In genomic region chr5:81590498-81591384, GRCh38 we compare ENCODE assay signal across 17 cellular contexts.
DNase-seq lines count a peak whose midpoint lies in the region; ATAC-seq and TF ChIP-seq lines count a peak whose summit lies in the region.
"Had no signal": no experiment of that assay in that cellular context is flagged by ENCODE, and none has a peak within 500 bp of the region (broad histone marks: within the 10 kb centered on the region; RNA-seq: fewer than 3 reads in every experiment).

No MANE protein-coding gene starts in this region.

- peak overlapping the region; percentile 12 for H3K4me3 Mint-ChIP-seq in natural killer cell treated with Interleukin-12 subunit alpha and Interleukin-12 subunit beta and Interleukin-15 and Interleukin-18, amount 100 ng/mL, for 72 hours
- H3K4me3 Mint-ChIP-seq in natural killer cell: no peak overlapping the region
- no peak overlapping the region for H3K4me3 Mint-ChIP-seq in activated T-cell treated with anti-CD3 and anti-CD28 coated beads, Interleukin-2, amount 50 U/mL, for 4 hours
- no peak overlapping the region for H3K4me3 Mint-ChIP-seq in activated CD4-positive, alpha-beta memory T cell treated with anti-CD3 and anti-CD28 coated beads for 36 hours

- no peak overlapping the region for H3K27ac ChIP-seq in caudate nucleus (ENCODE audit: low read depth, low read length)
- H3K27ac ChIP-seq: GM23248, SJCRH30 had no signal

- peaks cover 18% of the 10 kb centered on the region for H3K36me3 Mint-ChIP-seq in natural killer cell treated with Interleukin-12 subunit alpha and Interleukin-12 subunit beta and Interleukin-15 and Interleukin-18, amount 100 ng/mL, for 72 hours
- H3K36me3 Mint-ChIP-seq in natural killer cell: peaks cover 8% of the 10 kb centered on the region
- H3K36me3 Mint-ChIP-seq in activated T-cell treated with anti-CD3 and anti-CD28 coated beads, Interleukin-2, amount 50 U/mL, for 4 hours (ENCODE audit: insufficient read depth): peaks cover 17% of the 10 kb centered on the region
- peaks cover 19% of the 10 kb centered on the region for H3K36me3 Mint-ChIP-seq in activated CD4-positive, alpha-beta memory T cell treated with anti-CD3 and anti-CD28 coated beads for 36 hours

- H3K9me3 Mint-ChIP-seq in natural killer cell treated with Interleukin-12 subunit alpha and Interleukin-12 subunit beta and Interleukin-15 and Interleukin-18, amount 100 ng/mL, for 72 hours: peaks cover 7% of the 10 kb centered on the region
- H3K9me3 Mint-ChIP-seq in natural killer cell: peaks cover 2 to 13% of the 10 kb centered on the region in 2 donors
- H3K9me3 Mint-ChIP-seq in activated T-cell treated with anti-CD3 and anti-CD28 coated beads, Interleukin-2, amount 50 U/mL, for 4 hours: peaks cover 15% of the 10 kb centered on the region
- H3K9me3 Mint-ChIP-seq in activated CD4-positive, alpha-beta memory T cell treated with anti-CD3 and anti-CD28 coated beads for 36 hours: peaks cover 24% of the 10 kb centered on the region

- no peak overlapping the region for H3K27ac Mint-ChIP-seq in natural killer cell treated with Interleukin-12 subunit alpha and Interleukin-12 subunit beta and Interleukin-15 and Interleukin-18, amount 100 ng/mL, for 72 hours
- H3K27ac Mint-ChIP-seq in natural killer cell: peak overlapping the region in 1 of 2 donors; percentile 46
- H3K27ac Mint-ChIP-seq in activated CD4-positive, alpha-beta memory T cell treated with anti-CD3 and anti-CD28 coated beads for 36 hours: no peak overlapping the region

- H3K27me3 Mint-ChIP-seq in natural killer cell treated with Interleukin-12 subunit alpha and Interleukin-12 subunit beta and Interleukin-15 and Interleukin-18, amount 100 ng/mL, for 72 hours: no peaks in the 10 kb centered on the region
- no peaks in the 10 kb centered on the region for H3K27me3 Mint-ChIP-seq in natural killer cell (ENCODE audit: low read depth in 2 of 2)
- no peaks in the 10 kb centered on the region for H3K27me3 Mint-ChIP-seq in activated T-cell treated with anti-CD3 and anti-CD28 coated beads, Interleukin-2, amount 50 U/mL, for 4 hours (ENCODE audit: low read depth)
- H3K27me3 Mint-ChIP-seq in activated CD4-positive, alpha-beta memory T cell treated with anti-CD3 and anti-CD28 coated beads for 36 hours: no peaks in the 10 kb centered on the region

- no peak for TF ChIP-seq CTCF in natural killer cell (IDR thresholded peaks at IDR 0.05)

- peaks cover 3 to 17% of the 10 kb centered on the region in 2 donors for H3K4me1 Mint-ChIP-seq in natural killer cell treated with Interleukin-12 subunit alpha and Interleukin-12 subunit beta and Interleukin-15 and Interleukin-18, amount 100 ng/mL, for 72 hours (ENCODE audit: low read depth in 2 of 2)
- peaks cover 10 to 17% of the 10 kb centered on the region in 2 donors for H3K4me1 Mint-ChIP-seq in natural killer cell
- peaks cover 13% of the 10 kb centered on the region for H3K4me1 Mint-ChIP-seq in activated T-cell treated with anti-CD3 and anti-CD28 coated beads, Interleukin-2, amount 50 U/mL, for 4 hours (ENCODE audit: low read depth)
- H3K4me1 Mint-ChIP-seq in activated CD4-positive, alpha-beta memory T cell treated with anti-CD3 and anti-CD28 coated beads for 36 hours (ENCODE audit: low read depth): peaks cover 8% of the 10 kb centered on the region

- no peak for ATAC-seq in natural killer cell treated with Interleukin-12 subunit alpha and Interleukin-12 subunit beta and Interleukin-15 and Interleukin-18, amount 100 ng/mL, for 72 hours
- ATAC-seq in natural killer cell: no peak
- ATAC-seq in activated T-cell treated with anti-CD3 and anti-CD28 coated beads, Interleukin-2, amount 50 U/mL, for 4 hours: no peak
- ATAC-seq: activated T-cell treated with anti-CD3 and anti-CD28 coated beads, Interleukin-2, amount 50 U/mL, for 72 hours had no signal

- CTCF ChIA-PET in activated CD4-positive, alpha-beta memory T cell treated with anti-CD3 and anti-CD28 coated beads for 36 hours (lab: Charles Lee): no interaction called here

- no peak for DNase-seq in natural killer cell treated with Interleukin-12 subunit alpha and Interleukin-12 subunit beta and Interleukin-15 and Interleukin-18, amount 100 ng/mL, for 72 hours (ENCODE audit: low spot score)
- DNase-seq in natural killer cell (no peak), OCI-M1 (lab: John Stamatoyannopoulos, UW) (peak; percentile 62), iPS-NIHi11 (ENCODE audit: low spot score) (peak; percentile 41), caudate nucleus (lab: John Stamatoyannopoulos, UW) (no peak)
- DNase-seq in central memory CD4-positive, alpha-beta T cell: no peak
- no peak for DNase-seq in activated T-cell treated with anti-CD3 and anti-CD28 coated beads, Interleukin-2, amount 50 U/mL, for 4 hours
- DNase-seq in activated CD4-positive, alpha-beta memory T cell treated with anti-CD3 and anti-CD28 coated beads for 36 hours: no peak
- DNase-seq: activated CD4-positive, alpha-beta T cell treated with anti-CD3 and anti-CD28 coated beads, Interleukin-2, amount 50 U/mL, for 4 hours; activated T-cell treated with anti-CD3 and anti-CD28 coated beads, Interleukin-2, amount 50 U/mL, for 72 hours; GM23248; immature natural killer cell; NCI-H1048; NCI-H345; posterior cingulate gyrus; SJCRH30; stimulated activated naive CD4-positive, alpha-beta T cell treated with Interleukin-2 at 50 U/mL for 16 hours had no signal

- POLR2A ChIA-PET in activated CD4-positive, alpha-beta memory T cell treated with anti-CD3 and anti-CD28 coated beads for 36 hours (lab: Charles Lee): no interaction called here

- intact Hi-C loops in natural killer cell (cut with micrococcal nuclease): no loop called here
- intact Hi-C loops in activated CD4-positive, alpha-beta memory T cell treated with anti-CD3 and anti-CD28 coated beads for 36 hours (cut with micrococcal nuclease): no loop called here

Comparison
In these comparisons a context has a peak if more than half of its experiments do, and no peak if none do; other contexts are left out.
1. DNase-seq: peak in OCI-M1 (single experiment) and iPS-NIHi11 (single experiment); none in natural killer cell treated with Interleukin-12 subunit alpha and Interleukin-12 subunit beta and Interleukin-15 and Interleukin-18, amount 100 ng/mL, for 72 hours (single experiment), natural killer cell (single experiment), caudate nucleus (0 of 61), central memory CD4-positive, alpha-beta T cell (single experiment), activated T-cell treated with anti-CD3 and anti-CD28 coated beads, Interleukin-2, amount 50 U/mL, for 4 hours (single experiment) and activated CD4-positive, alpha-beta memory T cell treated with anti-CD3 and anti-CD28 coated beads for 36 hours (single experiment).